Comparison of ENCODE assay signal across 25 cellular contexts in the genomic region with DNA sequence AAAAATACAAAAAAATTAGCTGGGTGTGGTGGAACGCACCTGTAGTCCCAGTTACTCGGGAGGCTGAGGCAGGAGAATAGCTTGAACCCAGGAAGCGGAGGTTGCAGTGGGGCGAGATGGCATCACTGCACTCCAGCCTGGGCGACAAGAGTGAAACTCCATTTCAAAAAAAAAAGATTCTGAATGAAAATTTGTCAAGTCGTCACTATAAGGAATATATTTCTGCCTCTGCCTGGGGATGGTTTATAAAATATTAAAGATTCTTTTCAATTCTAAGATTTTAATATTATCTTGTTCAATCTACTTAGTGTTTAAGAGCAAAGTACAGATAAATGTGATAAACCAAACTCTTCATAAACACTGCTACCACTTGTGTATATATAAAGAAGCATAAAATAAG.
"Had no signal": no experiment of that assay in that cellular context is flagged by ENCODE, and none has a peak within 500 bp of the region (broad histone marks: within the 10 kb centered on the region; RNA-seq: fewer than 3 reads in every experiment).

No MANE protein-coding gene starts in this region.

- H2AFZ ChIP-seq: hepatocyte had no signal

- H3K36me3 ChIP-seq: gastroesophageal sphincter, heart left ventricle, left lung, lower lobe of right lung had no signal

- H3K9me3 ChIP-seq: esophagus muscularis mucosa, gastroesophageal sphincter, heart left ventricle, left lung, lower lobe of right lung, mucosa of descending colon had no signal

- H3K4me2 ChIP-seq: hepatocyte had no signal

- H3K4me3 ChIP-seq: coronary artery, dorsolateral prefrontal cortex, esophagus muscularis mucosa, gastroesophageal sphincter, heart left ventricle, hepatocyte, left lung, lower lobe of right lung, mucosa of descending colon had no signal

- H3K27ac ChIP-seq: coronary artery, dorsolateral prefrontal cortex, esophagus muscularis mucosa, foreskin keratinocyte, gastroesophageal sphincter, heart left ventricle, hepatocyte, left lung, lower lobe of right lung had no signal

- H3K4me1 ChIP-seq: left lung, lower lobe of right lung had no signal

- ATAC-seq: foreskin keratinocyte, gastroesophageal sphincter, heart left ventricle, left colon, left lung, left ventricle myocardium superior, lower lobe of right lung, mucosa of descending colon had no signal

- DNase-seq: dermis blood vessel endothelial cell; dorsolateral prefrontal cortex; effector CD4-positive, alpha-beta T cell; effector memory CD4-positive, alpha-beta T cell; foreskin keratinocyte; heart left ventricle; hypothalamus; immature natural killer cell; islet precursor cell; kidney; kidney glomerular epithelial cell; left colon; left lung; left ventricle myocardium superior; lower lobe of right lung; mesenchymal stem cell; mucosa of descending colon; naive B cell had no signal

- FAIRE-seq: colon, endothelial cell of umbilical vein, frontal cortex, kidney had no signal

- H3K27me3 ChIP-seq: dorsolateral prefrontal cortex, esophagus muscularis mucosa, foreskin keratinocyte, gastroesophageal sphincter, heart left ventricle, hepatocyte, left lung had no signal
